In the genomic region with DNA sequence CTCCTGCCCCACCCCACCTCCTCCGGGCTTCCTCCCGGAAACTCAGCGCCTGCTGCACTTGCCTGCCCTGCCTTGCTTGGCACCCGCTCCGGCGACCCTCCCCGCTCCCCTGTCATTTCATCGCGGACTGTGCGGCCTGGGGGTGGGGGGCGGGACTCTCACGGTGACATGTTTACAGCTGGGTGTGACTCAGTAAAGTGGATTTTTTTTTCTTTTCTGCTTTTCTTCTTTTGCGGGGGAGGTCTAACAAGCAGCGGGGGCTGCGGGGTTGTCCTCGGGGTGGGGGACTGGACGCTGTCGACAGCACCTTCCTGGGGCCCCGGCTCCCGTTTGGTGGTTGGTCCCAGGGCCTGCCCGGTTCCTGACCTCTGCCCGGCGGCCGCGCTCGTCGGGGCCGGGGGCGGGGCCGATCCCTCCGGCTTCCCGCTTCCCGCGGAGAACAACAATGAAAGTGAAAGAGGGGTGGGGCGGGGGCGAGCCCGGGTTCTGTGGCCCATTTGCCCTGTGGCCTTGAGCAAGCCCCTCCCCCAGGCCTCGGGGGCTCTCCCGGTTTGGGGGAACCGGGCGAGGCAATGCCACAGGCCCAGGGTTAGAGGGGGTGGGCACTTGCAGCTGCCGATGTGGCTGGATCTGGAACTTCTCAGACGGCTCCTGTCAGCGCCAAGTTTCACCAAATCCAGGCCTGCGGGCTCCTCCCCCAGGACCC, we compare ENCODE assay signal across 8 cellular contexts. TPM values are rescaled to one million over a fixed set of nuclear protein-coding genes. Genes with fewer than 3 reads are reported as not detected.
DNase-seq lines count a peak whose midpoint lies in the region; ATAC-seq and TF ChIP-seq lines count a peak whose summit lies in the region.

No MANE protein-coding gene starts in this region.

- DNase-seq in 8988T (peak; percentile 92), PC-9 (peak; percentile 33 to 80), cardiac muscle cell (ENCODE audit: low read depth in 1 of 2, low spot score in 1 of 2) (peak; percentile 71 to 93), prostate gland (ENCODE audit: low spot score) (peak; percentile 57), KG1 (lab: John Stamatoyannopoulos, UW) (no peak)
- DNase-seq in activated gamma-delta T cell treated with anti-CD3 and anti-CD28 coated beads, Interleukin-2, amount 50 U/mL, for 16 hours (ENCODE audit: low read depth) = peak; percentile 38

- peak; percentile 43 for ATAC-seq in GM21825 (IDR thresholded peaks at IDR 0.05; ENCODE audit: unreplicated experiment)
- no peak for ATAC-seq in GM21367 (IDR thresholded peaks at IDR 0.05; ENCODE audit: unreplicated experiment)

- POLR2A ChIA-PET in PC-9 (lab: Charles Lee; ENCODE audit: unreplicated experiment) = no interaction called here

- H3K36me3 ChIP-seq in PC-9 (ENCODE audit: low read depth) (no peaks in the 10 kb centered on the region), cardiac muscle cell (peaks cover 7% of the 10 kb centered on the region), prostate gland (no peaks in the 10 kb centered on the region)

- peak; percentile 30 for TF ChIP-seq POLR2A in prostate gland (IDR thresholded peaks at IDR 0.05)

- BruUV-seq in PC-9 (replicated peaks; lab: Mats Ljungman, UMichigan) = no TSS peak

- peaks cover 47% of the 10 kb centered on the region for H3F3A ChIP-seq in PC-9 (ENCODE audit: insufficient read depth, low read depth)

- no peaks in the 10 kb centered on the region for H3K9me2 ChIP-seq in PC-9 (ENCODE audit: insufficient read depth)

- H3K4me3 ChIP-seq in PC-9 = peak overlapping the region; percentile 73
- H3K4me3 ChIP-seq in cardiac muscle cell = peak overlapping the region; percentile 63
- H3K4me3 ChIP-seq in prostate gland = peak overlapping the region; percentile 54 to 58

- no peaks in the 10 kb centered on the region for H4K20me1 ChIP-seq in PC-9 (ENCODE audit: insufficient read depth)

- H3K4me2 ChIP-seq in PC-9 = peak overlapping the region; percentile 91

- no peaks in the 10 kb centered on the region for H3K27me3 ChIP-seq in PC-9 (ENCODE audit: insufficient read depth, low read depth)
- H3K27me3 ChIP-seq in cardiac muscle cell = no peaks in the 10 kb centered on the region
- no peaks in the 10 kb centered on the region for H3K27me3 ChIP-seq in prostate gland (replicated peaks; ENCODE audit: insufficient read depth)

- intact Hi-C loops in PC-9 (cut with micrococcal nuclease; ENCODE audit: unreplicated experiment) = loop anchor here (5.0 kb wide), 3 partner anchors 138 to 977 kb away; a partner anchor contains a TSS
- intact Hi-C loops in prostate gland (cut with DNase I) = no loop called here

- no peak for TF ChIP-seq CTCF in PC-9 (conservative IDR thresholded peaks at IDR 0.05)
- no peak for TF ChIP-seq CTCF in cardiac muscle cell (IDR thresholded peaks at IDR 0.05; ENCODE audit: low read depth, low read length)
- no peak for TF ChIP-seq CTCF in prostate gland (IDR thresholded peaks at IDR 0.05)

- H3K9me3 ChIP-seq in PC-9 (ENCODE audit: insufficient read depth, low read depth) (no peaks in the 10 kb centered on the region), cardiac muscle cell (ENCODE audit: low read depth) (no peaks in the 10 kb centered on the region), prostate gland (no peaks in the 10 kb centered on the region)

- CTCF ChIA-PET in PC-9 (lab: Charles Lee) = no interaction called here

- WGBS in prostate gland = under 1% methylated on average over 45 of the region's 45 CpGs

- H2AFZ ChIP-seq in PC-9 = peak overlapping the region; percentile 81

- H3K4me1 ChIP-seq in PC-9 (replicated peaks; ENCODE audit: insufficient read depth) = peaks cover 21% of the 10 kb centered on the region
- H3K4me1 ChIP-seq in cardiac muscle cell (ENCODE audit: low read depth) = peaks cover 8% of the 10 kb centered on the region
- H3K4me1 ChIP-seq in prostate gland (replicated peaks) = peaks cover 7% of the 10 kb centered on the region

- peak overlapping the region; percentile 5; the same call in 1 of the 2 replicates for H3K27ac ChIP-seq in PC-9
- peak overlapping the region; percentile 98 for H3K27ac ChIP-seq in cardiac muscle cell
- H3K27ac ChIP-seq in prostate gland = peak overlapping the region; percentile 84 to 86

- no peaks in the 10 kb centered on the region for H3K79me2 ChIP-seq in PC-9 (ENCODE audit: low read depth)

RNA-seq across cellular contexts. Expression of a gene that starts 1.0 kb away (rescaled TPM):
- 399 and 464 TPM in 2 replicates for total RNA-seq in PC-9 (2021)
- total RNA-seq in cardiac muscle cell = 2,973 and 4,339 TPM in 2 replicates
- polyA plus RNA-seq in cardiac muscle cell = 3,396 and 3,769 TPM in 2 replicates
- total RNA-seq in prostate gland = 100 to 1,000 TPM in 1 of 2 donors, 10 to 100 TPM in 1; 71.6 to 164 TPM

RNA-seq across cellular contexts. Expression of a gene that starts 11.1 kb away (rescaled TPM):
- 0.31 TPM in 1 of 2 replicates, not detected in the other for total RNA-seq in PC-9 (2021)
- 0.51 and 0.56 TPM in 2 replicates for total RNA-seq in cardiac muscle cell
- polyA plus RNA-seq in cardiac muscle cell = not detected in 2 replicates
- 1 to 10 TPM in 1 of 2 donors, not detected in 1; 2.8 TPM for total RNA-seq in prostate gland

RNA-seq across cellular contexts. Expression of a gene that starts 33.2 kb away (rescaled TPM):
- total RNA-seq in PC-9 (2021) (49.3 and 67.5 TPM in 2 replicates), cardiac muscle cell (81.8 TPM in 2 replicates), prostate gland (10 to 100 TPM; 53.6 to 95.0 TPM)
- 48.3 and 48.5 TPM in 2 replicates for polyA plus RNA-seq in cardiac muscle cell

Comparison
In these comparisons a context has a peak if more than half of its experiments do, and no peak if none do; other contexts are left out.
1. H3K27ac ChIP-seq: peak in every context shown above with its lines; median percentile 98 in cardiac muscle cell; 85 in prostate gland; 5 in PC-9.